9 cellular contexts compared by ENCODE assay signal in genomic region chr4:150366487-150366999, GRCh38.
DNase-seq lines count a peak whose midpoint lies in the region; ATAC-seq and TF ChIP-seq lines count a peak whose summit lies in the region.
"Had no signal": no experiment of that assay in that cellular context is flagged by ENCODE, and none has a peak within 500 bp of the region (broad histone marks: within the 10 kb centered on the region; RNA-seq: fewer than 3 reads in every experiment).

No MANE protein-coding gene starts in this region.

- H3K4me3 ChIP-seq in retinal pigment epithelial cell (ENCODE audit: low read length): no peak overlapping the region

- no peak for TF ChIP-seq POLR2A in erythroblast (IDR thresholded peaks at IDR 0.05; ENCODE audit: low read length)

- no peak for TF ChIP-seq CTCF in retinal pigment epithelial cell (conservative IDR thresholded peaks at IDR 0.05; ENCODE audit: low read depth, low read length)

- in situ Hi-C loops in SK-MEL-5 (cut with HindIII; ENCODE audit: low pct_unique_long_range_greater_than_20kb, low sequenced_read_pairs): no loop called here

- DNase-seq in SK-MEL-5 (ENCODE audit: low read depth, low spot score): peak; percentile 10
- peak; percentile 90 for DNase-seq in retinal pigment epithelial cell (ENCODE audit: low read depth)
- DNase-seq in erythroblast (lab: John Stamatoyannopoulos, UW): no peak
- DNase-seq in SHP77 (lab: John Stamatoyannopoulos, UW): no peak
- DNase-seq in SKM-1 (lab: John Stamatoyannopoulos, UW; ENCODE audit: unreplicated experiment): no peak
- no peak for DNase-seq in activated CD8-positive, alpha-beta memory T cell treated with anti-CD3 and anti-CD28 coated beads for 24 hours

- ATAC-seq in GM19351 (IDR thresholded peaks at IDR 0.05; ENCODE audit: unreplicated experiment) (peak; percentile 81), HG03520 (IDR thresholded peaks at IDR 0.05; ENCODE audit: unreplicated experiment) (peak; percentile 54)
- ATAC-seq: HCT116 had no signal

Comparison
In these comparisons a context has a peak if more than half of its experiments do, and no peak if none do; other contexts are left out.
1. DNase-seq: peak in SK-MEL-5 (single experiment) and retinal pigment epithelial cell (single experiment); none in erythroblast (0 of 2), SHP77 (0 of 2), SKM-1 (single experiment) and activated CD8-positive, alpha-beta memory T cell treated with anti-CD3 and anti-CD28 coated beads for 24 hours (single experiment).